Comparison of ENCODE assay signal across 21 cellular contexts in the genomic region with DNA sequence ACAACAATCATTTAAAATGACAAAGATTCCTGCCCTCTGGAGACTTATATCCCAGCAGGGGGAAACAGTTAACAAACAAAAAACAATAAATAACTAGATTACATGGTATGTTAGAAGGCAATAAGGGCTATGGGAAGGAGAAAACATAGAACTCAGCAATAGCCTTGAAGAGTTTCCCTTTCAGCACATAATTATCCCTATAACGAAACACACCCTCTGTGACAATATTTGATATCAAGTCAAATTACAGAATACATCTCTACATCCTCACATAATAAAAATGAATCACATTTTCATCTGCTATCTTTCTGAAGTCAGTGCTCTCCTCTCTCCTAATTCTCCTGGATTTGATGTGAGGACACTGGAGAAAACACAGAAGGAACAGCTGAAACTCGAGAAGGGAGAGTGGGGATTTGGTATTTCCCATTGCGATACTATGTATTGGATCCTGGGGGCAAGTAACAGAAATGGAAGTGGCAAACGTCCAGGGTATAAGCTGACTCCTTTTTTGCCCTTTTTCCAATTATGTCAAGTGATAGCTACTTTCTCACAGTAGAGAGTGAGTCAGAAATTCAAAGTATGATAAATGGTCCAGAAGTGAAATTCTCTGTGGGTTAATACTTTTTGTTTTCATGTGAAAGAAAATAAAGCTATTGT. TPM values are rescaled to one million over a fixed set of nuclear protein-coding genes. Genes with fewer than 3 reads are reported as not detected.
DNase-seq lines count a peak whose midpoint lies in the region; ATAC-seq, FAIRE-seq and TF ChIP-seq lines count a peak whose summit lies in the region.
"Had no signal": no experiment of that assay in that cellular context is flagged by ENCODE, and none has a peak within 500 bp of the region (broad histone marks: within the 10 kb centered on the region; RNA-seq: fewer than 3 reads in every experiment).

No MANE protein-coding gene starts in this region.

- H3K4me3 ChIP-seq in astrocyte (ENCODE audit: insufficient read depth, low read depth, low read length): no peak overlapping the region
- H3K4me3 ChIP-seq in mucosa of descending colon: no peak overlapping the region
- H3K4me3 ChIP-seq: MG63, PC-9, SJSA1 had no signal

- no peak overlapping the region for H3K27ac Mint-ChIP-seq in astrocyte (ENCODE audit: unreplicated experiment)

- H3K36me3 ChIP-seq in astrocyte (ENCODE audit: insufficient read depth, low read length) (no peaks in the 10 kb centered on the region), mucosa of descending colon (ENCODE audit: low read depth) (no peaks in the 10 kb centered on the region)
- H3K36me3 ChIP-seq: MG63, SJSA1 had no signal

- DNase-seq in HTR-8/SVneo (ENCODE audit: insufficient read length, low spot score) (no peak), astrocyte (ENCODE audit: low read depth) (peak; percentile 25), mucosa of descending colon (no peak), urothelium cell line (ENCODE audit: low spot score) (no peak), retina (no peak)
- DNase-seq: ACHN, DMS79, H7, Karpas-422, MG63, NCI-H1048, NCI-H1436, NCI-H2029, NCI-H345, NCI-H524 treated with DMSO at 0.1 percent for 48 hours, PC-9 had no signal

- no peak overlapping the region for H3K4me3 Mint-ChIP-seq in astrocyte (ENCODE audit: unreplicated experiment)
- H3K4me3 Mint-ChIP-seq: IgD-negative memory B cell had no signal

- no peaks in the 10 kb centered on the region for H3K4me1 ChIP-seq in astrocyte (ENCODE audit: insufficient read depth, low read length)
- H3K4me1 ChIP-seq in mucosa of descending colon (ENCODE audit: low read depth): peaks cover 20% of the 10 kb centered on the region
- H3K4me1 ChIP-seq: SJSA1 had no signal

- H3K27me3 Mint-ChIP-seq in astrocyte (ENCODE audit: low read depth, unreplicated experiment): peaks cover 18% of the 10 kb centered on the region

- H3K9ac ChIP-seq in astrocyte (ENCODE audit: low read length): no peak overlapping the region

- H3K9me3 ChIP-seq in astrocyte (ENCODE audit: insufficient read depth, low read depth, low read length): no peaks in the 10 kb centered on the region
- no peaks in the 10 kb centered on the region for H3K9me3 ChIP-seq in mucosa of descending colon
- H3K9me3 ChIP-seq: MG63, SJSA1 had no signal

- intact Hi-C loops in mucosa of descending colon (cut with DNase I, micrococcal nuclease): loop anchor here in 1 of 2 donors (5.0 kb wide), 1 partner anchor 168 kb away; no protein-coding TSS in a partner anchor

- no peaks in the 10 kb centered on the region for H3K36me3 Mint-ChIP-seq in astrocyte (ENCODE audit: low read depth, unreplicated experiment)

- no peaks in the 10 kb centered on the region for H3K79me2 ChIP-seq in astrocyte (ENCODE audit: insufficient read depth, low read length)

- H3K27ac ChIP-seq in astrocyte (ENCODE audit: low read depth, low read length): no peak overlapping the region
- H3K27ac ChIP-seq: C4-2B, PC-9, SJSA1 had no signal

- FAIRE-seq in HTR-8/SVneo (lab: Jason Lieb, UNC) (peak; percentile 76), astrocyte (lab: Jason Lieb, UNC) (no peak), urothelium cell line (lab: Jason Lieb, UNC) (peak; percentile 66)

- no peak for TF ChIP-seq CTCF in astrocyte (IDR thresholded peaks at IDR 0.05; ENCODE audit: insufficient read depth, low read depth, low read length)
- TF ChIP-seq CTCF in mucosa of descending colon (IDR thresholded peaks at IDR 0.05): no peak

- no peak overlapping the region for H3K4me2 ChIP-seq in astrocyte (ENCODE audit: low read length)
- H3K4me2 ChIP-seq: PC-9 had no signal

- peaks cover 3% of the 10 kb centered on the region for H3K27me3 ChIP-seq in astrocyte (ENCODE audit: insufficient read depth, low read length)
- H3K27me3 ChIP-seq: MG63, SJSA1 had no signal

- H3K4me1 Mint-ChIP-seq in astrocyte (ENCODE audit: low read depth, unreplicated experiment): no peaks in the 10 kb centered on the region
- H3K4me1 Mint-ChIP-seq: IgD-negative memory B cell had no signal

- no peaks in the 10 kb centered on the region for H4K20me1 ChIP-seq in astrocyte (ENCODE audit: insufficient read depth, low read length)

- ATAC-seq in mucosa of descending colon (peak; percentile 63), HG03565 (IDR thresholded peaks at IDR 0.05; ENCODE audit: unreplicated experiment) (no peak), HG03175 (IDR thresholded peaks at IDR 0.05; ENCODE audit: unreplicated experiment) (no peak)

- H3K9me3 Mint-ChIP-seq in astrocyte (ENCODE audit: unreplicated experiment): peaks cover 3% of the 10 kb centered on the region
- H3K9me3 Mint-ChIP-seq: IgD-negative memory B cell had no signal

- no peak overlapping the region for H2AFZ ChIP-seq in astrocyte (ENCODE audit: low read depth, low read length)
- H2AFZ ChIP-seq: PC-9 had no signal

RNA-seq across cellular contexts. Expression of gene PTGER2, which starts 9.7 kb away (rescaled TPM):
- total RNA-seq in astrocyte: 0.26 TPM in 1 of 2 replicates, not detected in the other
- total RNA-seq in mucosa of descending colon: 1 to 10 TPM; 3.2 to 8.1 (median 4.1) TPM

RNA-seq across cellular contexts. Expression of gene PTGDR, which starts 36.9 kb away (rescaled TPM):
- total RNA-seq in astrocyte (not detected in 2 replicates), mucosa of descending colon (10 to 100 TPM in 2 of 3 donors, 1 to 10 TPM in 1; 10.0 to 23.7 (median 20.9) TPM)
- total RNA-seq: H7, PC-9, SJSA1 had no signal

Comparison
In these comparisons a context has a peak if more than half of its experiments do, and no peak if none do; other contexts are left out.
1. RNA of gene PTGDR, which starts 36.9 kb away (total RNA-seq): 10.0 to 23.7 TPM in mucosa of descending colon; not detected in astrocyte; every median in the first group is over 10 times any median in the second.